Comparison of ENCODE assay signal across 14 cellular contexts in genomic region chr11:132777067-132777975, GRCh38.
DNase-seq lines count a peak whose midpoint lies in the region; ATAC-seq and TF ChIP-seq lines count a peak whose summit lies in the region.
"Had no signal": no experiment of that assay in that cellular context is flagged by ENCODE, and none has a peak within 500 bp of the region (broad histone marks: within the 10 kb centered on the region; RNA-seq: fewer than 3 reads in every experiment).

No MANE protein-coding gene starts in this region.

- no peaks in the 10 kb centered on the region for H3K9me2 ChIP-seq in GM23248 (ENCODE audit: insufficient read depth)

- no peaks in the 10 kb centered on the region for H3F3A ChIP-seq in GM23248 (ENCODE audit: insufficient read depth)

- no peak overlapping the region for H3K4me2 ChIP-seq in GM23248 (ENCODE audit: unreplicated experiment)

- H3K36me3 Mint-ChIP-seq in nephron (ENCODE audit: low read depth): no peaks in the 10 kb centered on the region
- H3K36me3 Mint-ChIP-seq: CD4-positive, alpha-beta memory T cell had no signal

- H3K27ac ChIP-seq in 22Rv1: peak overlapping the region; percentile 49
- no peak overlapping the region for H3K27ac ChIP-seq in GM23248
- H3K27ac ChIP-seq: BLaER1 had no signal

- 38 to 39% methylated on average over 9 of the region's 9 CpGs for WGBS in GM23248 (ENCODE audit: low coverage in 1 of 2, low lambda C conversion rate in 2 of 2, missing lambda C conversion rate in 2 of 2), 2 experiments

- no peak for ATAC-seq in omental fat pad (ENCODE audit: low FRiP score)
- ATAC-seq: Panc1 had no signal

- TF ChIP-seq CTCF in 22Rv1 (IDR thresholded peaks at IDR 0.05) (no peak), nephron (IDR thresholded peaks at IDR 0.05; ENCODE audit: unreplicated experiment in 3 of 3) (no peak), omental fat pad (IDR thresholded peaks at IDR 0.05) (no peak)

- DNase-seq in GM23248: peak; percentile 11
- no peak for DNase-seq in adipocyte (ENCODE audit: low read depth)
- no peak for DNase-seq in activated naive CD4-positive, alpha-beta T cell treated with Interleukin-2 at 50 U/mL for 16 hours
- DNase-seq in omental fat pad (ENCODE audit: low spot score): no peak
- no peak for DNase-seq in germinal center (ENCODE audit: low spot score)
- DNase-seq: CD4-positive, alpha-beta memory T cell; EL; NCI-H1092 treated with DMSO at 0.1 percent for 48 hours; NCI-H1694 treated with DMSO at 0.1 percent for 48 hours had no signal

- H4K20me1 ChIP-seq in GM23248 (ENCODE audit: insufficient read depth): no peaks in the 10 kb centered on the region
- H4K20me1 ChIP-seq: BLaER1 had no signal

- H3K9me3 ChIP-seq in GM23248 (ENCODE audit: low read depth) (no peaks in the 10 kb centered on the region), adipocyte (ENCODE audit: control insufficient read depth, low read length) (no peaks in the 10 kb centered on the region)
- H3K9me3 ChIP-seq: HAP-1 had no signal

- in situ Hi-C loops in GM23248 (cut with MboI): no loop called here

- no peak overlapping the region for H2AFZ ChIP-seq in GM23248

- H3K4me3 ChIP-seq in GM23248: no peak overlapping the region
- peak overlapping the region; percentile 36 for H3K4me3 ChIP-seq in adipocyte (ENCODE audit: low read length)
- H3K4me3 ChIP-seq: BLaER1, HAP-1 had no signal

- no peak overlapping the region for H3K9ac ChIP-seq in GM23248
- H3K9ac ChIP-seq in adipocyte (ENCODE audit: low read length): no peak overlapping the region
- H3K9ac ChIP-seq: BLaER1 had no signal

- peak overlapping the region; percentile 25 to 56 (median 49) for H3K27ac Mint-ChIP-seq in nephron

- peaks cover 45% of the 10 kb centered on the region for H3K4me1 Mint-ChIP-seq in nephron

- H3K4me1 ChIP-seq in GM23248 (ENCODE audit: insufficient read depth): 0 out of 2 replicates have a peak, but pooled peaks cover 7% of the 10 kb centered on the region
- H3K4me1 ChIP-seq in adipocyte (ENCODE audit: control insufficient read depth, insufficient read depth, low read length): peaks cover 21% of the 10 kb centered on the region
- H3K4me1 ChIP-seq: HAP-1 had no signal

- H3K4me3 Mint-ChIP-seq in nephron: no peak overlapping the region
- H3K4me3 Mint-ChIP-seq: CD4-positive, alpha-beta memory T cell had no signal

- no peaks in the 10 kb centered on the region for H3K9me3 Mint-ChIP-seq in nephron

- H3K36me3 ChIP-seq in GM23248 (ENCODE audit: low read depth): no peaks in the 10 kb centered on the region
- no peaks in the 10 kb centered on the region for H3K36me3 ChIP-seq in adipocyte (ENCODE audit: control insufficient read depth, insufficient read depth, low read length, severe bottlenecking)
- H3K36me3 ChIP-seq: BLaER1, HAP-1 had no signal

- no peaks in the 10 kb centered on the region for H3K79me2 ChIP-seq in GM23248 (ENCODE audit: insufficient read depth)

- H3K27me3 ChIP-seq in GM23248 (replicated peaks; ENCODE audit: insufficient read depth) (peaks cover 5% of the 10 kb centered on the region; the same call in 1 of the 2 replicates), adipocyte (replicated peaks; ENCODE audit: control insufficient read depth, insufficient read depth, low read length) (no peaks in the 10 kb centered on the region)
- H3K27me3 ChIP-seq: BLaER1 had no signal

- H3K27me3 Mint-ChIP-seq in nephron (ENCODE audit: low read depth): peaks cover 13% of the 10 kb centered on the region
- H3K27me3 Mint-ChIP-seq: CD4-positive, alpha-beta memory T cell had no signal
